20 cellular contexts compared by ENCODE assay signal in the genomic region with DNA sequence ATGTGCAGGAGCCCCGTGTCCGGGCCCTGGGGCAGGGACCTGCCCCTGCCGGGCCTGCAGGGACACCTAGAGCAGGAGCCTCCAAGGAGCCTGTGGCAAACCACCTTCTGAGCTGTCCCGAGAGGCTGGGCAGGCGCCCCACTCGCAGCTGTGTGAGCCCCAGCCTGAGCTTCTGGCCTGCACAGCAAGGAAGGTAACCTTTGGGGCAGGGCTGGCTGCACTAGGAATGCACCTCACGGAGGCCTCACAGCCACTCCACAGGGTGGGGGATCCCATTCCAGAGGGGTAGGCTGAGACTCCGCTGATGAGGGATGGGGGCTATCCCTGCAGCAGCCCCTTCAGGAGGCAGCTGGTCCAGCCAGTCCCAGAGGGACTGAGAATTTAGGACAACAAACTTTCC.
DNase-seq lines count a peak whose midpoint lies in the region.
"Had no signal": no experiment of that assay in that cellular context is flagged by ENCODE, and none has a peak within 500 bp of the region (broad histone marks: within the 10 kb centered on the region; RNA-seq: fewer than 3 reads in every experiment).

No MANE protein-coding gene starts in this region.

- no peaks in the 10 kb centered on the region for H3K9me3 ChIP-seq in NT2/D1 (ENCODE audit: insufficient read depth, low read length)

- no peaks in the 10 kb centered on the region for H3K36me3 ChIP-seq in NT2/D1 (ENCODE audit: insufficient read depth, insufficient read length, low read length)

- no peak overlapping the region for H3K4me3 ChIP-seq in NT2/D1 (ENCODE audit: insufficient read length, low read depth)
- H3K4me3 ChIP-seq: K562, SK-N-MC had no signal

- intact Hi-C loops in posterior cingulate gyrus (cut with DNase I) = no loop called here

- peaks cover 36% of the 10 kb centered on the region for H3K4me1 ChIP-seq in NT2/D1 (ENCODE audit: insufficient read depth, insufficient read length)

- no peaks in the 10 kb centered on the region for H3K27me3 ChIP-seq in NT2/D1 (ENCODE audit: insufficient read depth, insufficient read length)

- H3K9ac ChIP-seq in NT2/D1 (ENCODE audit: insufficient read length, low read depth) = peak overlapping the region; percentile 29

- DNase-seq in ELF-1 (ENCODE audit: low read depth, low spot score) (peak; percentile 32), NT2/D1 (ENCODE audit: low read depth, low spot score) (no peak), iPS-NIHi11 (ENCODE audit: low spot score) (peak; percentile 54), retina (peak; percentile 46), posterior cingulate gyrus (no peak), 8988T (no peak)
- no peak for DNase-seq in activated CD4-positive, CD25-positive, alpha-beta regulatory T cell (lab: John Stamatoyannopoulos, UW)
- DNase-seq: CD8-positive, alpha-beta memory T cell; DMS 273 treated with DMSO at 0.1 percent for 48 hours; DMS79 treated with DMSO at 0.1 percent for 48 hours; Kasumi-1; NCI-H1092 treated with DMSO at 0.1 percent for 48 hours; NCI-H1436; NCI-H187; NCI-H2081 treated with DMSO at 0.1 percent for 48 hours; NCI-H524; NCI-H774; SIG-M5 had no signal

Comparison
In these comparisons a context has a peak if more than half of its experiments do, and no peak if none do; other contexts are left out.
1. DNase-seq: peak in ELF-1 (single experiment), iPS-NIHi11 (single experiment) and retina (single experiment); none in NT2/D1 (single experiment), activated CD4-positive, CD25-positive, alpha-beta regulatory T cell (0 of 4), posterior cingulate gyrus (0 of 10) and 8988T (single experiment).